19 cellular contexts compared by ENCODE assay signal in genomic region chr3:14000556-14000955, GRCh38.
DNase-seq lines count a peak whose midpoint lies in the region; ATAC-seq and TF ChIP-seq lines count a peak whose summit lies in the region.
"Had no signal": no experiment of that assay in that cellular context is flagged by ENCODE, and none has a peak within 500 bp of the region (broad histone marks: within the 10 kb centered on the region; RNA-seq: fewer than 3 reads in every experiment).

No MANE protein-coding gene starts in this region.

- in situ Hi-C loops in mammary epithelial cell (cut with MboI; ENCODE audit: low sequenced_read_pairs in 2 of 2), result no loop called here
- in situ Hi-C loops in gastrocnemius medialis (cut with MboI; ENCODE audit: low sequenced_read_pairs in 4 of 4), result no loop called here
- in situ Hi-C loops in KBM-7 (cut with MboI; ENCODE audit: low pct_unique_long_range_greater_than_20kb, low sequenced_read_pairs), result no loop called here

- H3K4me3 ChIP-seq in ACC112 (ENCODE audit: low read depth, low read length), result no peak overlapping the region
- H3K4me3 ChIP-seq in mammary epithelial cell (replicated peaks in 1 of 3; ENCODE audit: insufficient read depth in 1 of 3, low read depth in 2 of 3, low read length in 3 of 3), result no peak overlapping the region
- H3K4me3 ChIP-seq in gastrocnemius medialis, result no peak overlapping the region
- H3K4me3 ChIP-seq: PC-9, SK-N-MC had no signal

- no peak for TF ChIP-seq POLR2A in gastrocnemius medialis (IDR thresholded peaks at IDR 0.05)

- intact Hi-C loops in mammary epithelial cell (cut with micrococcal nuclease), result loop anchor here (2.0 kb wide), 1 partner anchor 124 kb away; the partner anchor contains the start of genes CHCHD4 and TMEM43
- intact Hi-C loops in gastrocnemius medialis (cut with DNase I; ENCODE audit: low total_unique reads), result no loop called here

- BruUV-seq in mammary epithelial cell (replicated peaks; lab: Mats Ljungman, UMichigan), result TSS peak; percentile 65

- TF ChIP-seq CTCF in mammary epithelial cell (conservative IDR thresholded peaks at IDR 0.05 in 1 of 2, IDR thresholded peaks at IDR 0.05 in 1 of 2; ENCODE audit: extremely low read depth in 1 of 2, insufficient read depth in 1 of 2, low read depth in 1 of 2, low read length in 2 of 2), result no peak
- no peak for TF ChIP-seq CTCF in gastrocnemius medialis (IDR thresholded peaks at IDR 0.05 in 4 of 5, conservative IDR thresholded peaks at IDR 0.05 in 1 of 5)

- no peak for ATAC-seq in gastrocnemius medialis
- ATAC-seq: Right ventricle myocardium inferior had no signal

- H3K9ac ChIP-seq in mammary epithelial cell (ENCODE audit: insufficient read depth, low read length), result peak overlapping the region; percentile 56

- peak overlapping the region; percentile 52 for H3K4me2 ChIP-seq in mammary epithelial cell (ENCODE audit: insufficient read depth, low read depth, low read length)
- H3K4me2 ChIP-seq: PC-9 had no signal

- H3K4me1 ChIP-seq in ACC112 (ENCODE audit: control insufficient read depth, insufficient read depth, low read length, unreplicated experiment) (no peaks in the 10 kb centered on the region), mammary epithelial cell (ENCODE audit: insufficient read depth, low read length) (peaks cover 10% of the 10 kb centered on the region), gastrocnemius medialis (no peaks in the 10 kb centered on the region)

- CTCF ChIA-PET in mammary epithelial cell (lab: Charles Lee; ENCODE audit: low non-redundant PET), result no interaction called here

- H4K20me1 ChIP-seq in mammary epithelial cell (ENCODE audit: insufficient read depth, low read length), result no peaks in the 10 kb centered on the region

- H3K27ac ChIP-seq in ACC112 (ENCODE audit: low read depth, low read length), result peak overlapping the region; percentile 43; the same call in 1 of the 2 replicates
- H3K27ac ChIP-seq in mammary epithelial cell (ENCODE audit: insufficient read depth, low read depth, low read length), result peak overlapping the region; percentile 96
- H3K27ac ChIP-seq in gastrocnemius medialis, result no peak overlapping the region
- H3K27ac ChIP-seq: PC-9, SK-N-MC had no signal

- H3K36me3 ChIP-seq in ACC112 (ENCODE audit: insufficient read depth, low read length), result no peaks in the 10 kb centered on the region
- no peaks in the 10 kb centered on the region for H3K36me3 ChIP-seq in mammary epithelial cell (ENCODE audit: insufficient read depth, low read length)
- H3K36me3 ChIP-seq in gastrocnemius medialis, result no peaks in the 10 kb centered on the region

- DNase-seq in HPDE6-E6E7 (ENCODE audit: extremely low spot score) (peak; percentile 8), mammary epithelial cell (peak; percentile 69), iris pigment epithelial cell (ENCODE audit: low read depth) (peak; percentile 1), gastrocnemius medialis (no peak), KBM-7 (no peak), SW480 (ENCODE audit: low spot score) (no peak)
- DNase-seq: ACHN, AML-193, COR-L47, H7, NCI-H1417 treated with DMSO at 0.1 percent for 48 hours, NCI-H1930, NCI-H2171 treated with DMSO at 0.1 percent for 48 hours, NCI-H446 treated with DMSO at 0.1 percent for 48 hours, NCI-H774, PC-9 had no signal

- H3K79me2 ChIP-seq in ACC112 (ENCODE audit: control insufficient read depth, insufficient read depth, low read length, unreplicated experiment), result no peaks in the 10 kb centered on the region
- H3K79me2 ChIP-seq in mammary epithelial cell (ENCODE audit: insufficient read depth, low read length), result no peaks in the 10 kb centered on the region

- WGBS in mammary epithelial cell (ENCODE audit: low coverage, missing lambda C conversion rate), result 37% methylated on average over 2 of the region's 2 CpGs

- H3K9me3 ChIP-seq in mammary epithelial cell (replicated peaks; ENCODE audit: insufficient read depth, low read length), result no peaks in the 10 kb centered on the region
- no peaks in the 10 kb centered on the region for H3K9me3 ChIP-seq in gastrocnemius medialis

- no peak overlapping the region for H2AFZ ChIP-seq in ACC112 (ENCODE audit: low read length, unreplicated experiment)
- H2AFZ ChIP-seq in mammary epithelial cell (ENCODE audit: low read depth, low read length), result peak overlapping the region; percentile 40
- H2AFZ ChIP-seq: PC-9 had no signal

- H3K27me3 ChIP-seq in ACC112 (ENCODE audit: insufficient read depth, low read length) (no peaks in the 10 kb centered on the region), mammary epithelial cell (ENCODE audit: insufficient read depth, low read length) (no peaks in the 10 kb centered on the region), gastrocnemius medialis (no peaks in the 10 kb centered on the region)

- dilution Hi-C loops in mammary epithelial cell (cut with HindIII; ENCODE audit: low sequenced_read_pairs), result no loop called here

Comparison
In these comparisons a context has a peak if more than half of its experiments do, and no peak if none do; other contexts are left out.
1. H3K27ac ChIP-seq: peak in ACC112 (single experiment) and mammary epithelial cell (single experiment); none in gastrocnemius medialis (0 of 4).
2. DNase-seq: peak in HPDE6-E6E7 (single experiment), mammary epithelial cell (single experiment) and iris pigment epithelial cell (single experiment); none in gastrocnemius medialis (0 of 2), KBM-7 (single experiment) and SW480 (single experiment).